ENCODE assay signal across 8 cellular contexts in the genomic region with DNA sequence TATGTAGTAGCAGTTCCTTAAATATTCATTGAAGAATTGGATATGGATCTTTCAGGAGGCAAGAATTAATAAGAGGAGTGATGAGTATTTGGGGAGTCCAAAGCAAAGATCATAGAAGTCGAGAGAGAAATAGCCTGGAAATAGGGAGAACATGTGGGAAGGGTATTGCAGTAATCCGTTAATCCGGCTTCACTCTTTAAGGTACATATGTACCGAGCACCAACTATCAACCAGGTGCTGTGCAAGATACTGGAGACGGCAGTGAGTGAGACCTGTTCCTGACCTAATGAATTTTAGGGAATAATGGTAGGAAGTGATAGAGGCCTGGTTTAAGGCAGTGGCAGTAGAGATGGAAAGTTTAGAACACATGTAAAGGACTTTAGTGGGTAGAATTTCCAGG. TPM values are rescaled to one million over a fixed set of nuclear protein-coding genes. Genes with fewer than 3 reads are reported as not detected.
DNase-seq lines count a peak whose midpoint lies in the region; ATAC-seq, FAIRE-seq and TF ChIP-seq lines count a peak whose summit lies in the region.

No MANE protein-coding gene starts in this region.

- H3K27ac ChIP-seq in PC-9 (peak overlapping the region; percentile 89), endothelial cell of umbilical vein (ENCODE audit: insufficient read depth, low read depth, low read length) (peak overlapping the region; percentile 95), parathyroid adenoma (peak overlapping the region; percentile 94)

- H3K9me3 Mint-ChIP-seq in Calu3 (ENCODE audit: low read depth, unreplicated experiment): no peaks in the 10 kb centered on the region

- H4K20me1 ChIP-seq in PC-9 (ENCODE audit: insufficient read depth) (no peaks in the 10 kb centered on the region), endothelial cell of umbilical vein (replicated peaks; ENCODE audit: control insufficient read depth, extremely low read depth, insufficient read depth, low read length) (no peaks in the 10 kb centered on the region)

- BruUV-seq in Calu3 (replicated peaks; lab: Mats Ljungman, UMichigan) (TSS peak; percentile 64), PC-9 (replicated peaks; lab: Mats Ljungman, UMichigan) (no TSS peak), endothelial cell of umbilical vein (replicated peaks; lab: Mats Ljungman, UMichigan) (no TSS peak)

- H3K9me3 ChIP-seq in PC-9 (ENCODE audit: insufficient read depth, low read depth) (no peaks in the 10 kb centered on the region), endothelial cell of umbilical vein (replicated peaks; ENCODE audit: control insufficient read depth, insufficient read depth, low read length) (no peaks in the 10 kb centered on the region), parathyroid adenoma (ENCODE audit: control insufficient read depth, low read length) (no peaks in the 10 kb centered on the region)

- H3K9me2 ChIP-seq in PC-9 (ENCODE audit: insufficient read depth): no peaks in the 10 kb centered on the region

- no peaks in the 10 kb centered on the region for H3K27me3 ChIP-seq in PC-9 (ENCODE audit: insufficient read depth, low read depth)
- H3K27me3 ChIP-seq in endothelial cell of umbilical vein (ENCODE audit: control insufficient read depth in 2 of 2, insufficient read depth in 2 of 2, low read length in 2 of 2): no peaks in the 10 kb centered on the region
- no peaks in the 10 kb centered on the region for H3K27me3 ChIP-seq in parathyroid adenoma (ENCODE audit: control insufficient read depth, insufficient read depth, low read length)

- H3K4me3 ChIP-seq in PC-9 (peak overlapping the region; percentile 72), endothelial cell of umbilical vein (replicated peaks in 1 of 3; ENCODE audit: insufficient read depth in 1 of 3, low read depth in 1 of 3, low read length in 3 of 3) (peak overlapping the region; percentile 57 to 82 (median 65)), parathyroid adenoma (ENCODE audit: low read depth, low read length) (peak overlapping the region; percentile 89)

- TF ChIP-seq POLR2A in endothelial cell of umbilical vein (IDR thresholded peaks at IDR 0.05; ENCODE audit: low read depth, low read length): no peak

- H2AFZ ChIP-seq in PC-9 (no peak overlapping the region), endothelial cell of umbilical vein (ENCODE audit: low read depth, low read length) (no peak overlapping the region), parathyroid adenoma (no peak overlapping the region)

- H3K79me2 ChIP-seq in PC-9 (ENCODE audit: low read depth) (peaks cover 73% of the 10 kb centered on the region), endothelial cell of umbilical vein (ENCODE audit: control insufficient read depth, insufficient read depth, low read length) (peaks cover 48% of the 10 kb centered on the region), parathyroid adenoma (peaks cover 37% of the 10 kb centered on the region)

- no peak for ATAC-seq in HG02588 (IDR thresholded peaks at IDR 0.05; ENCODE audit: unreplicated experiment)
- ATAC-seq in HG03354 (IDR thresholded peaks at IDR 0.05; ENCODE audit: poor library complexity, severe bottlenecking, unreplicated experiment): no peak
- no peak for ATAC-seq in HG03342 (IDR thresholded peaks at IDR 0.05; ENCODE audit: unreplicated experiment)

- peak overlapping the region; percentile 73 for H3K4me3 Mint-ChIP-seq in Calu3 (ENCODE audit: low read depth, unreplicated experiment)

- H3K9me1 ChIP-seq in endothelial cell of umbilical vein (replicated peaks; ENCODE audit: control insufficient read depth, extremely low read depth, insufficient read depth, low read length): no peaks in the 10 kb centered on the region

- H3K27me3 Mint-ChIP-seq in Calu3 (ENCODE audit: unreplicated experiment): no peaks in the 10 kb centered on the region

- FAIRE-seq in endothelial cell of umbilical vein (lab: Jason Lieb, UNC): no peak

- DNase-seq in Calu3 (no peak), PC-9 (no peak), endothelial cell of umbilical vein (ENCODE audit: low read depth, low spot score) (no peak), MV-4-11 (lab: John Stamatoyannopoulos, UW) (no peak)

- peak overlapping the region; percentile 82 for H3K27ac Mint-ChIP-seq in Calu3 (ENCODE audit: unreplicated experiment)

- CTCF ChIA-PET in Calu3 (lab: Charles Lee) (no interaction called here), PC-9 (lab: Charles Lee) (no interaction called here), endothelial cell of umbilical vein (lab: Charles Lee) (no interaction called here)

- H3F3A ChIP-seq in PC-9 (ENCODE audit: insufficient read depth, low read depth): peaks cover 54% of the 10 kb centered on the region

- POLR2A ChIA-PET in PC-9 (lab: Charles Lee; ENCODE audit: unreplicated experiment): no interaction called here
- POLR2A ChIA-PET in endothelial cell of umbilical vein (lab: Charles Lee): no interaction called here

- H3K4me2 ChIP-seq in PC-9 (peak overlapping the region; percentile 84), endothelial cell of umbilical vein (ENCODE audit: insufficient read depth, low read length) (peak overlapping the region; percentile 90), parathyroid adenoma (ENCODE audit: low read length) (peak overlapping the region; percentile 96)

- TF ChIP-seq CTCF in Calu3 (IDR thresholded peaks at IDR 0.05; ENCODE audit: unreplicated experiment) (no peak), PC-9 (conservative IDR thresholded peaks at IDR 0.05) (no peak), endothelial cell of umbilical vein (IDR thresholded peaks at IDR 0.05; ENCODE audit: extremely low read depth in 1 of 2, insufficient read depth in 1 of 2, low read depth in 1 of 2, low read length in 2 of 2) (no peak), parathyroid adenoma (IDR thresholded peaks at IDR 0.05) (no peak)

- intact Hi-C loops in Calu3 (cut with micrococcal nuclease; ENCODE audit: unreplicated experiment): no loop called here
- intact Hi-C loops in PC-9 (cut with micrococcal nuclease; ENCODE audit: unreplicated experiment): loop anchor here (2.0 kb wide), 1 partner anchor 14 kb away; the partner anchor contains the start of gene PHF23
- intact Hi-C loops in endothelial cell of umbilical vein (cut with micrococcal nuclease): loop anchor here (5.0 kb wide), 1 partner anchor 184 kb away; the partner anchor contains the start of genes FGF11 and TMEM102

- peaks cover 27% of the 10 kb centered on the region for H3K4me1 Mint-ChIP-seq in Calu3 (ENCODE audit: low read depth, unreplicated experiment)

- H3K9ac ChIP-seq in endothelial cell of umbilical vein (replicated peaks; ENCODE audit: extremely low read depth, insufficient read depth, low read length) (peak overlapping the region; percentile 94), parathyroid adenoma (no peak overlapping the region)

- dilution Hi-C loops in endothelial cell of umbilical vein (cut with MboI; ENCODE audit: extremely low pct_ligation_motif_present, low sequenced_read_pairs): no loop called here

- peaks cover 82% of the 10 kb centered on the region for H3K36me3 Mint-ChIP-seq in Calu3 (ENCODE audit: insufficient read depth, unreplicated experiment)

- H3K36me3 ChIP-seq in PC-9 (ENCODE audit: low read depth) (peaks cover 18% of the 10 kb centered on the region), endothelial cell of umbilical vein (ENCODE audit: control insufficient read depth in 2 of 2, extremely low read depth in 1 of 2, insufficient read depth in 2 of 2, low read length in 2 of 2) (peaks cover 3 to 16% of the 10 kb centered on the region in 2 experiments), parathyroid adenoma (ENCODE audit: control insufficient read depth, insufficient read depth, low read length) (no peaks in the 10 kb centered on the region)

- H3K4me1 ChIP-seq in PC-9 (replicated peaks; ENCODE audit: insufficient read depth) (peaks cover 28% of the 10 kb centered on the region), endothelial cell of umbilical vein (ENCODE audit: control insufficient read depth, extremely low read depth, insufficient read depth, low read length) (peaks cover 23% of the 10 kb centered on the region), parathyroid adenoma (peaks cover 20% of the 10 kb centered on the region)

RNA-seq across cellular contexts. Expression of gene ELP5, which starts 1.1 kb away (rescaled TPM):
- total RNA-seq in Calu3 (2022): 20.3 and 21.3 TPM in 2 replicates
- total RNA-seq in PC-9 (2021): 31.8 and 45.1 TPM in 2 replicates
- total RNA-seq in endothelial cell of umbilical vein: 41.6 and 44.4 TPM in 2 replicates
- polyA plus RNA-seq in endothelial cell of umbilical vein: 53.3 and 54.7 TPM in 2 replicates
- 46.2 and 47.9 TPM in 2 replicates for polyA plus RNA-seq in endothelial cell of umbilical vein (2011; cell fraction: cytosol; rRNA removed)
- 46.2 and 47.3 TPM in 2 replicates for polyA plus RNA-seq in endothelial cell of umbilical vein (2011; cell fraction: nucleus; rRNA removed)
- 74.9 and 86.5 TPM in 2 replicates for polyA plus RNA-seq in endothelial cell of umbilical vein (2012)
- 28.5 and 31.9 TPM in 2 replicates for polyA minus RNA-seq in endothelial cell of umbilical vein
- polyA minus RNA-seq in endothelial cell of umbilical vein (2011; cell fraction: cytosol; rRNA and poly(A)+ RNA removed): 36.9 TPM
- 14.5 and 14.6 TPM in 2 replicates for polyA minus RNA-seq in endothelial cell of umbilical vein (2011; cell fraction: nucleus; rRNA and poly(A)+ RNA removed)

RNA-seq across cellular contexts. Expression of gene CTDNEP1, which starts 1.5 kb away (rescaled TPM):
- total RNA-seq in Calu3 (2022) (85.2 and 85.3 TPM in 2 replicates), PC-9 (2021) (173 and 203 TPM in 2 replicates), endothelial cell of umbilical vein (143 and 145 TPM in 2 replicates)
- polyA plus RNA-seq in endothelial cell of umbilical vein: 130 and 137 TPM in 2 replicates
- polyA plus RNA-seq in endothelial cell of umbilical vein (2011; cell fraction: cytosol; rRNA removed): 145 and 152 TPM in 2 replicates
- polyA plus RNA-seq in endothelial cell of umbilical vein (2011; cell fraction: nucleus; rRNA removed): 102 and 104 TPM in 2 replicates
- 143 and 202 TPM in 2 replicates for polyA plus RNA-seq in endothelial cell of umbilical vein (2012)
- polyA minus RNA-seq in endothelial cell of umbilical vein: 126 and 155 TPM in 2 replicates
- 115 TPM for polyA minus RNA-seq in endothelial cell of umbilical vein (2011; cell fraction: cytosol; rRNA and poly(A)+ RNA removed)
- 33.9 and 56.3 TPM in 2 replicates for polyA minus RNA-seq in endothelial cell of umbilical vein (2011; cell fraction: nucleus; rRNA and poly(A)+ RNA removed)

RNA-seq across cellular contexts. Expression of gene CLDN7, which starts 9.2 kb away (rescaled TPM):
- total RNA-seq in Calu3 (2022) (266 and 314 TPM in 2 replicates), PC-9 (2021) (390 and 442 TPM in 2 replicates), endothelial cell of umbilical vein (25.4 and 27.9 TPM in 2 replicates)
- 24.9 and 25.7 TPM in 2 replicates for polyA plus RNA-seq in endothelial cell of umbilical vein
- polyA plus RNA-seq in endothelial cell of umbilical vein (2011; cell fraction: cytosol; rRNA removed): 19.5 and 19.6 TPM in 2 replicates
- polyA plus RNA-seq in endothelial cell of umbilical vein (2011; cell fraction: nucleus; rRNA removed): 112 and 119 TPM in 2 replicates
- 33.4 and 61.0 TPM in 2 replicates for polyA plus RNA-seq in endothelial cell of umbilical vein (2012)
- 17.5 and 21.8 TPM in 2 replicates for polyA minus RNA-seq in endothelial cell of umbilical vein
- 7.2 TPM for polyA minus RNA-seq in endothelial cell of umbilical vein (2011; cell fraction: cytosol; rRNA and poly(A)+ RNA removed)
- 10.0 and 14.1 TPM in 2 replicates for polyA minus RNA-seq in endothelial cell of umbilical vein (2011; cell fraction: nucleus; rRNA and poly(A)+ RNA removed)

RNA-seq across cellular contexts. Expression of gene GABARAP, which starts 10.8 kb away (rescaled TPM):
- total RNA-seq in Calu3 (2022): 183 and 188 TPM in 2 replicates
- total RNA-seq in PC-9 (2021): 424 and 457 TPM in 2 replicates
- 401 and 403 TPM in 2 replicates for total RNA-seq in endothelial cell of umbilical vein
- 882 and 1,043 TPM in 2 replicates for polyA plus RNA-seq in endothelial cell of umbilical vein
- polyA plus RNA-seq in endothelial cell of umbilical vein (2011; cell fraction: cytosol; rRNA removed): 988 and 1,063 TPM in 2 replicates
- polyA plus RNA-seq in endothelial cell of umbilical vein (2011; cell fraction: nucleus; rRNA removed): 256 and 296 TPM in 2 replicates
- polyA plus RNA-seq in endothelial cell of umbilical vein (2012): 713 and 850 TPM in 2 replicates
- polyA minus RNA-seq in endothelial cell of umbilical vein: 463 and 560 TPM in 2 replicates
- polyA minus RNA-seq in endothelial cell of umbilical vein (2011; cell fraction: cytosol; rRNA and poly(A)+ RNA removed): 104 TPM
- 70.2 and 73.2 TPM in 2 replicates for polyA minus RNA-seq in endothelial cell of umbilical vein (2011; cell fraction: nucleus; rRNA and poly(A)+ RNA removed)

RNA-seq across cellular contexts. Expression of gene PHF23, which starts 13.8 kb away (rescaled TPM):
- total RNA-seq in Calu3 (2022) (30.2 and 31.6 TPM in 2 replicates), PC-9 (2021) (64.5 and 65.8 TPM in 2 replicates), endothelial cell of umbilical vein (54.7 and 56.2 TPM in 2 replicates)
- polyA plus RNA-seq in endothelial cell of umbilical vein: 35.6 and 39.0 TPM in 2 replicates
- 47.8 and 49.9 TPM in 2 replicates for polyA plus RNA-seq in endothelial cell of umbilical vein (2011; cell fraction: cytosol; rRNA removed)
- 30.3 and 34.1 TPM in 2 replicates for polyA plus RNA-seq in endothelial cell of umbilical vein (2011; cell fraction: nucleus; rRNA removed)
- polyA plus RNA-seq in endothelial cell of umbilical vein (2012): 43.1 and 51.2 TPM in 2 replicates
- 49.7 and 70.3 TPM in 2 replicates for polyA minus RNA-seq in endothelial cell of umbilical vein
- 19.5 TPM for polyA minus RNA-seq in endothelial cell of umbilical vein (2011; cell fraction: cytosol; rRNA and poly(A)+ RNA removed)
- 10.4 and 11.5 TPM in 2 replicates for polyA minus RNA-seq in endothelial cell of umbilical vein (2011; cell fraction: nucleus; rRNA and poly(A)+ RNA removed)
